Comparison of ENCODE assay signal across 9 cellular contexts in the genomic region with DNA sequence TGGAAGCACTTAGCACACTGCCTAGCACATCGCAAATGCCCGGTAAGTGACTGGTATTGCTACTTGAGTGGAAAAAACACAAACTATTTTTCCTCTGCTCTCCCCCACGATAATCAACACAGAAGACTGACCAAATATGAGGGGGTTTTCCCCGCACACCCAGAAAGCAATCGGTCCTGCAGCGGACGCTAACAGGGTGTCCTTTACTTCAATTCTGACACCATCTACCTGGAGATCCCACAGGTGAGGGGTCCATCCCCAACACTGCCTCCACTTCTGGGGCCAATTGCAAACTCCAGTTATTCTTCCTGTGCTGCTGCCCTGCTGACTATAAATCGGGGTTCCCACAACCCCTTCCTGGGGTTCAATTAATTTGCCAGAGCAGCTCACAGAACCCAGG.
"Had no signal": no experiment of that assay in that cellular context is flagged by ENCODE, and none has a peak within 500 bp of the region (broad histone marks: within the 10 kb centered on the region; RNA-seq: fewer than 3 reads in every experiment).

No MANE protein-coding gene starts in this region.

- H3K4me1 Mint-ChIP-seq: IgD-negative memory B cell had no signal

- FAIRE-seq: HepG2 had no signal

- H3K27ac ChIP-seq: GM23248, HL-60 had no signal

- H3K36me3 Mint-ChIP-seq: IgD-negative memory B cell had no signal

- ATAC-seq: HCT116, HepG2 had no signal

- H3K27ac Mint-ChIP-seq: HFFc6, IgD-negative memory B cell had no signal

- H3K4me3 Mint-ChIP-seq: HFFc6, IgD-negative memory B cell had no signal

- DNase-seq: GM23248, GOT3, H7, HFFc6 had no signal

- H3K36me3 ChIP-seq: HAP-1 had no signal

- H3K9me3 Mint-ChIP-seq: HFFc6 had no signal

- H3K4me3 ChIP-seq: GM23248, HAP-1 had no signal
